Comparison of ENCODE assay signal across 11 cellular contexts in genomic region chr22:31917227-31917921, GRCh38. TPM values are rescaled to one million over a fixed set of nuclear protein-coding genes. Genes with fewer than 3 reads are reported as not detected.
A peak's percentile ranks its signal among the peaks of the same experiment; 100 is the strongest.
DNase-seq lines count a peak whose midpoint lies in the region; ATAC-seq and TF ChIP-seq lines count a peak whose summit lies in the region.
"Had no signal": no experiment of that assay in that cellular context is flagged by ENCODE, and none has a peak within 500 bp of the region (broad histone marks: within the 10 kb centered on the region; RNA-seq: fewer than 3 reads in every experiment).

No MANE protein-coding gene starts in this region.

- no peak overlapping the region for H3K9ac ChIP-seq in endodermal cell (ENCODE audit: extremely low read depth, low read length, poor library complexity, severe bottlenecking)

- 77 to 79% methylated on average over 9 to 17 of the region's 17 CpGs for WGBS in transverse colon (ENCODE audit: low coverage in 1 of 2), 2 donors
- WGBS in stomach, 5 donors: 65 to 83% (median 76%) methylated on average over 13 to 17 of the region's 17 CpGs
- WGBS in endodermal cell (ENCODE audit: insufficient coverage in 1 of 2, insufficient read length in 1 of 2), 2 experiments: 84 to 88% methylated on average over 11 to 14 of the region's 17 CpGs

- H3K27ac ChIP-seq in transverse colon: no peak overlapping the region
- H3K27ac ChIP-seq in stomach: no peak overlapping the region
- H3K27ac ChIP-seq in endodermal cell (ENCODE audit: low read depth, low read length): no peak overlapping the region
- H3K27ac ChIP-seq: C4-2B had no signal

- TF ChIP-seq POLR2A in transverse colon (IDR thresholded peaks at IDR 0.05) (no peak), stomach (IDR thresholded peaks at IDR 0.05) (no peak)

- peaks cover 8% of the 10 kb centered on the region for H3K4me1 Mint-ChIP-seq in central memory CD8-positive, alpha-beta T cell
- peaks cover 10% of the 10 kb centered on the region for H3K4me1 Mint-ChIP-seq in endodermal cell

- no peaks in the 10 kb centered on the region for H3K36me3 Mint-ChIP-seq in central memory CD8-positive, alpha-beta T cell (ENCODE audit: insufficient read depth)
- no peaks in the 10 kb centered on the region for H3K36me3 Mint-ChIP-seq in endodermal cell (ENCODE audit: low read depth)

- in situ Hi-C loops in transverse colon (cut with MboI; ENCODE audit: low pct_ligation_motif_present in 1 of 4, low pct_unique_long_range_greater_than_20kb in 1 of 4, low sequenced_read_pairs in 3 of 4): no loop called here

- DNase-seq in Right ventricle myocardium inferior (ENCODE audit: missing footprints) (no peak), cardiac septum (ENCODE audit: low spot score) (no peak), transverse colon (peak; percentile 32), stomach (no peak), KG1 (lab: John Stamatoyannopoulos, UW) (no peak), endodermal cell (no peak)
- no peak for DNase-seq in central memory CD8-positive, alpha-beta T cell (ENCODE audit: low spot score in 2 of 2)

- no peaks in the 10 kb centered on the region for H3K9me3 Mint-ChIP-seq in central memory CD8-positive, alpha-beta T cell
- no peaks in the 10 kb centered on the region for H3K9me3 Mint-ChIP-seq in endodermal cell
- H3K9me3 Mint-ChIP-seq: T-helper 2 cell treated with Interferon-gamma antibody and Interleukin-4, amounts not matched to agents 5 μg/mL and 100 μg/mL, for 36 hours had no signal

- H3K27ac Mint-ChIP-seq in central memory CD8-positive, alpha-beta T cell (ENCODE audit: low read depth): peak overlapping the region; percentile 79
- no peak overlapping the region for H3K27ac Mint-ChIP-seq in endodermal cell
- H3K27ac Mint-ChIP-seq: T-helper 2 cell treated with Interferon-gamma antibody and Interleukin-4, amounts not matched to agents 5 μg/mL and 100 μg/mL, for 36 hours had no signal

- peak; percentile 64 for ATAC-seq in Right ventricle myocardium inferior
- ATAC-seq in HG03457 (IDR thresholded peaks at IDR 0.05; ENCODE audit: unreplicated experiment): peak; percentile 57
- peak; percentile 56 for ATAC-seq in central memory CD8-positive, alpha-beta T cell (replicated peaks; ENCODE audit: extremely low read depth, poor library complexity, severe bottlenecking)
- ATAC-seq: body of pancreas had no signal

- H3K4me3 Mint-ChIP-seq in central memory CD8-positive, alpha-beta T cell: peak overlapping the region; percentile 63
- no peak overlapping the region for H3K4me3 Mint-ChIP-seq in endodermal cell
- H3K4me3 Mint-ChIP-seq: T-helper 2 cell treated with Interferon-gamma antibody and Interleukin-4, amounts not matched to agents 5 μg/mL and 100 μg/mL, for 36 hours had no signal

- H3K27me3 ChIP-seq in transverse colon (no peaks in the 10 kb centered on the region), stomach (no peaks in the 10 kb centered on the region), endodermal cell (ENCODE audit: control insufficient read depth, insufficient read depth, low read length, poor library complexity, severe bottlenecking) (no peaks in the 10 kb centered on the region)
- H3K27me3 ChIP-seq: body of pancreas had no signal

- intact Hi-C loops in Right ventricle myocardium inferior (cut with DNase I) (no loop called here), cardiac septum (cut with DNase I) (no loop called here), transverse colon (cut with DNase I; ENCODE audit: low total_unique reads) (no loop called here), stomach (cut with DNase I; ENCODE audit: low total_unique reads) (no loop called here)

- no peak for TF ChIP-seq EP300 in transverse colon (IDR thresholded peaks at IDR 0.05; ENCODE audit: low read depth)
- TF ChIP-seq EP300 in stomach (IDR thresholded peaks at IDR 0.05): no peak

- H3K4me3 ChIP-seq in transverse colon (no peak overlapping the region), stomach (no peak overlapping the region), endodermal cell (ENCODE audit: low read length) (no peak overlapping the region)
- H3K4me3 ChIP-seq: body of pancreas had no signal

- no peak for TF ChIP-seq CTCF in transverse colon (IDR thresholded peaks at IDR 0.05)
- no peak for TF ChIP-seq CTCF in stomach (IDR thresholded peaks at IDR 0.05)
- TF ChIP-seq CTCF in endodermal cell (conservative IDR thresholded peaks at IDR 0.05): no peak

- H3K4me1 ChIP-seq in transverse colon (peaks cover 0 to 6% (median 0%) of the 10 kb centered on the region in 4 donors), stomach (peaks cover 0 to 21% (median 5%) of the 10 kb centered on the region in 4 donors), endodermal cell (ENCODE audit: control insufficient read depth, insufficient read depth, low read length) (peaks cover 5% of the 10 kb centered on the region)
- H3K4me1 ChIP-seq: body of pancreas had no signal

- H3K27me3 Mint-ChIP-seq in central memory CD8-positive, alpha-beta T cell: no peaks in the 10 kb centered on the region
- H3K27me3 Mint-ChIP-seq in endodermal cell (ENCODE audit: insufficient read depth): no peaks in the 10 kb centered on the region

- no peaks in the 10 kb centered on the region for H3K36me3 ChIP-seq in transverse colon
- no peaks in the 10 kb centered on the region for H3K36me3 ChIP-seq in stomach
- H3K36me3 ChIP-seq in endodermal cell (ENCODE audit: control insufficient read depth, insufficient read depth, low read length): no peaks in the 10 kb centered on the region

- H3K9me3 ChIP-seq in transverse colon: no peaks in the 10 kb centered on the region
- H3K9me3 ChIP-seq in stomach: no peaks in the 10 kb centered on the region
- no peaks in the 10 kb centered on the region for H3K9me3 ChIP-seq in endodermal cell (ENCODE audit: control insufficient read depth, low read length)
- H3K9me3 ChIP-seq: body of pancreas had no signal

RNA-seq across cellular contexts. Expression of gene YWHAH, which starts 27.0 kb away (rescaled TPM):
- total RNA-seq in Right ventricle myocardium inferior (85.3 TPM), cardiac septum (116 TPM), transverse colon (100 to 1,000 TPM in 2 of 4 donors, 10 to 100 TPM in 2; 83.7 to 155 (median 109) TPM), stomach (100 to 1,000 TPM in 1 of 5 donors, 10 to 100 TPM in 4; 20.5 to 284 (median 81.1) TPM), endodermal cell (100 to 1,000 TPM; 162 to 193 TPM)
- 100 to 1,000 TPM in 2 of 3 donors, 10 to 100 TPM in 1; 60.9 to 156 (median 110) TPM for polyA plus RNA-seq in stomach
- polyA plus RNA-seq in endodermal cell (2013, experiment 1 of 2): 178 TPM
- 174 TPM for polyA plus RNA-seq in endodermal cell (2013, experiment 2 of 2)
